Comparison of ENCODE assay signal across 1 cellular context in genomic region chr2:26732446-26732845, GRCh38.
TF ChIP-seq lines count a peak whose summit lies in the region.

No MANE protein-coding gene starts in this region.

TF ChIP-seq in A549, 52 proteins besides CTCF, POLR2A, EP300 and RAD21 (continued from another document):
- TF ChIP-seq BCL3 (IDR thresholded peaks at IDR 0.05) (no peak), USF2 (IDR thresholded peaks at IDR 0.05) (no peak), HEYL (CRISPR knock-in tag; IDR thresholded peaks at IDR 0.05) (no peak), NPAS2 (CRISPR knock-in tag; IDR thresholded peaks at IDR 0.05; ENCODE audit: borderline replicate concordance) (no peak), TP53 (CRISPR knock-in tag; IDR thresholded peaks at IDR 0.05) (no peak)
